Comparison of ENCODE assay signal across 18 cellular contexts in genomic region chr3:183244981-183245476, GRCh38. TPM values are rescaled to one million over a fixed set of nuclear protein-coding genes. Genes with fewer than 3 reads are reported as not detected.
A peak's percentile ranks its signal among the peaks of the same experiment; 100 is the strongest.
DNase-seq lines count a peak whose midpoint lies in the region; ATAC-seq and TF ChIP-seq lines count a peak whose summit lies in the region.
"Had no signal": no experiment of that assay in that cellular context is flagged by ENCODE, and none has a peak within 500 bp of the region (broad histone marks: within the 10 kb centered on the region; RNA-seq: fewer than 3 reads in every experiment).

No MANE protein-coding gene starts in this region.

- peaks cover 68% of the 10 kb centered on the region for H3K36me3 ChIP-seq in endodermal cell (ENCODE audit: control insufficient read depth, insufficient read depth, low read length)
- H3K36me3 ChIP-seq in mucosa of descending colon (ENCODE audit: low read depth) = no peaks in the 10 kb centered on the region
- H3K36me3 ChIP-seq: adrenal gland had no signal

- H3K27ac ChIP-seq in endodermal cell (ENCODE audit: low read depth, low read length) = no peak overlapping the region

- H3K9ac ChIP-seq in endodermal cell (ENCODE audit: extremely low read depth, low read length, poor library complexity, severe bottlenecking) = no peak overlapping the region

- H3K36me3 Mint-ChIP-seq in CD14-positive monocyte = peaks cover 9 to 20% of the 10 kb centered on the region in 2 donors
- peaks cover 64% of the 10 kb centered on the region for H3K36me3 Mint-ChIP-seq in endodermal cell (ENCODE audit: low read depth)

- H3K27me3 ChIP-seq in endodermal cell (ENCODE audit: control insufficient read depth, insufficient read depth, low read length, poor library complexity, severe bottlenecking) = no peaks in the 10 kb centered on the region
- H3K27me3 ChIP-seq: adrenal gland had no signal

- peaks cover 18 to 29% (median 26%) of the 10 kb centered on the region in 7 donors for H3K9me3 Mint-ChIP-seq in CD14-positive monocyte
- peaks cover 36% of the 10 kb centered on the region for H3K9me3 Mint-ChIP-seq in endodermal cell

- peaks cover 0 to 4% (median 3%) of the 10 kb centered on the region in 3 donors for H3K27me3 Mint-ChIP-seq in CD14-positive monocyte (ENCODE audit: low read depth in 3 of 3)
- H3K27me3 Mint-ChIP-seq in endodermal cell (ENCODE audit: insufficient read depth) = peaks cover under 1% of the 10 kb centered on the region
- H3K27me3 Mint-ChIP-seq: T-helper 17 cell had no signal

- peak overlapping the region; percentile 24 to 71 for H3K4me3 Mint-ChIP-seq in CD14-positive monocyte
- H3K4me3 Mint-ChIP-seq in endodermal cell = no peak overlapping the region
- H3K4me3 Mint-ChIP-seq: activated CD4-positive, alpha-beta T cell treated with anti-CD3 and anti-CD28 coated beads, Interleukin-2, amount 10 ng/mL, durations not matched to agents 24 days and 14 days; activated T-cell treated with anti-CD3 and anti-CD28 coated beads, Interleukin-2, amount 50 U/mL, for 72 hours had no signal

- H3K27ac Mint-ChIP-seq in CD14-positive monocyte (peak overlapping the region; percentile 89 to 96 (median 94)), endodermal cell (no peak overlapping the region)
- H3K27ac Mint-ChIP-seq: activated CD4-positive, alpha-beta T cell treated with anti-CD3 and anti-CD28 coated beads, Interleukin-2, amount 10 ng/mL, durations not matched to agents 24 days and 14 days; activated T-cell treated with anti-CD3 and anti-CD28 coated beads, Interleukin-2, amount 50 U/mL, for 72 hours; T-helper 17 cell had no signal

- H3K4me3 ChIP-seq in endodermal cell (ENCODE audit: low read length) (no peak overlapping the region), mucosa of descending colon (no peak overlapping the region)
- H3K4me3 ChIP-seq: adrenal gland had no signal

- H3K4me1 ChIP-seq in endodermal cell (ENCODE audit: control insufficient read depth, insufficient read depth, low read length) = peaks cover 10% of the 10 kb centered on the region
- H3K4me1 ChIP-seq in mucosa of descending colon (ENCODE audit: low read depth) = peaks cover 12% of the 10 kb centered on the region

- no peak for DNase-seq in CD14-positive monocyte (ENCODE audit: low spot score)
- peak; percentile 16 for DNase-seq in NCI-H226
- no peak for DNase-seq in endodermal cell
- DNase-seq in mucosa of descending colon = peak in 1 of 3 donors; percentile 46
- DNase-seq in NCI-H510A treated with DMSO at 0.1 percent for 48 hours (lab: John Stamatoyannopoulos, UW) = no peak
- DNase-seq in activated naive CD4-positive, alpha-beta T cell treated with Interleukin-2 at 50 U/mL for 16 hours = no peak
- DNase-seq: activated CD4-positive, alpha-beta T cell treated with anti-CD3 and anti-CD28 coated beads, Interleukin-2, amount 10 ng/mL, durations not matched to agents 24 days and 14 days; activated T-cell treated with anti-CD3 and anti-CD28 coated beads, Interleukin-2, amount 50 U/mL, for 72 hours; adrenal gland; erythroblast; glutamatergic neuron; kidney glomerular epithelial cell; NCI-H446 treated with DMSO at 0.1 percent for 48 hours; stimulated activated naive CD4-positive, alpha-beta T cell treated with Interleukin-2 at 50 U/mL for 16 hours; T-helper 17 cell had no signal

- intact Hi-C loops in CD14-positive monocyte (cut with micrococcal nuclease) = loop anchor here in 1 of 2 donors (5.0 kb wide), 1 partner anchor 38 kb away; no protein-coding TSS in a partner anchor
- intact Hi-C loops in mucosa of descending colon (cut with DNase I, micrococcal nuclease) = no loop called here

- TF ChIP-seq CTCF in CD14-positive monocyte (IDR thresholded peaks at IDR 0.05) (no peak), endodermal cell (conservative IDR thresholded peaks at IDR 0.05) (peak; percentile 37), mucosa of descending colon (IDR thresholded peaks at IDR 0.05) (no peak)

- H3K9me3 ChIP-seq in endodermal cell (ENCODE audit: control insufficient read depth, low read length) (peaks cover 41% of the 10 kb centered on the region), mucosa of descending colon (peaks cover 16% of the 10 kb centered on the region)
- H3K9me3 ChIP-seq: adrenal gland had no signal

- ATAC-seq in mucosa of descending colon (peak; percentile 92), HG02763 (IDR thresholded peaks at IDR 0.05; ENCODE audit: unreplicated experiment) (no peak), GM18502 (IDR thresholded peaks at IDR 0.05; ENCODE audit: poor library complexity, unreplicated experiment) (no peak)
- ATAC-seq: activated T-cell treated with anti-CD3 and anti-CD28 coated beads, Interleukin-2, amount 50 U/mL, for 72 hours; Panc1; T-helper 17 cell had no signal

- H3K4me1 Mint-ChIP-seq in CD14-positive monocyte (peaks cover 32% of the 10 kb centered on the region), endodermal cell (peaks cover 13% of the 10 kb centered on the region)
- H3K4me1 Mint-ChIP-seq: activated CD4-positive, alpha-beta T cell treated with anti-CD3 and anti-CD28 coated beads, Interleukin-2, amount 10 ng/mL, durations not matched to agents 24 days and 14 days had no signal

RNA-seq across cellular contexts. Expression of gene B3GNT5, which starts 8.0 kb away (rescaled TPM):
- polyA plus RNA-seq in CD14-positive monocyte = 10 to 100 TPM; 14.1 to 17.7 TPM
- 10 to 100 TPM; 10.5 to 18.0 TPM for total RNA-seq in endodermal cell
- polyA plus RNA-seq in endodermal cell (2013, experiment 1 of 2) = 31.3 TPM
- 31.5 TPM for polyA plus RNA-seq in endodermal cell (2013, experiment 2 of 2)
- total RNA-seq in mucosa of descending colon = 10 to 100 TPM; 33.7 to 80.1 (median 71.2) TPM
